ENCODE assay signal across 8 cellular contexts in genomic region chr10:50740351-50740688, GRCh38. TPM values are rescaled to one million over a fixed set of nuclear protein-coding genes. Genes with fewer than 3 reads are reported as not detected.
DNase-seq lines count a peak whose midpoint lies in the region; ATAC-seq and TF ChIP-seq lines count a peak whose summit lies in the region.

No MANE protein-coding gene starts in this region.

- no peaks in the 10 kb centered on the region for H3K27me3 Mint-ChIP-seq in activated T-helper 17 cell treated with anti-CD3 and anti-CD28 coated beads, Interleukin-2, amount 50 U/mL, for 72 hours
- peaks cover 21% of the 10 kb centered on the region for H3K27me3 Mint-ChIP-seq in osteocyte (ENCODE audit: unreplicated experiment)

- DNase-seq in NCI-H1105 treated with DMSO at 0.1 percent for 48 hours (lab: John Stamatoyannopoulos, UW) (peak; percentile 26), NCI-H1105 (lab: John Stamatoyannopoulos, UW) (no peak), HCT116 (ENCODE audit: low read depth, low spot score) (no peak), NCI-H146 treated with DMSO at 0.1 percent for 48 hours (lab: John Stamatoyannopoulos, UW; ENCODE audit: unreplicated experiment) (peak; percentile 27), osteocyte (ENCODE audit: extremely low spot score, unreplicated experiment) (no peak), AML-193 (lab: John Stamatoyannopoulos, UW) (no peak)

- no TSS peak for BruUV-seq in HCT116 (replicated peaks; lab: Mats Ljungman, UMichigan)

- H3K9ac ChIP-seq in HCT116 (ENCODE audit: low read length) = peak overlapping the region; percentile 71

- intact Hi-C loops in HCT116 (cut with micrococcal nuclease) = no loop called here

- peaks cover 10% of the 10 kb centered on the region for H3K79me2 ChIP-seq in HCT116 (ENCODE audit: insufficient read depth, low read length)

- no peaks in the 10 kb centered on the region for H3K9me3 Mint-ChIP-seq in activated T-helper 17 cell treated with anti-CD3 and anti-CD28 coated beads, Interleukin-2, amount 50 U/mL, for 72 hours
- no peaks in the 10 kb centered on the region for H3K9me3 Mint-ChIP-seq in osteocyte (ENCODE audit: unreplicated experiment)

- CTCF ChIA-PET in HCT116 (lab: Charles Lee) = no interaction called here

- peak overlapping the region; percentile 89 for H3K4me2 ChIP-seq in HCT116 (ENCODE audit: low read length)

- peak overlapping the region; percentile 75 for H3K27ac ChIP-seq in HCT116 (ENCODE audit: low read depth, low read length)
- H3K27ac ChIP-seq in gastroesophageal sphincter = peak overlapping the region; percentile 22 to 83 (median 81)

- no peak for TF ChIP-seq EP300 in gastroesophageal sphincter (IDR thresholded peaks at IDR 0.05)

- H3K36me3 ChIP-seq in HCT116 (ENCODE audit: control insufficient read depth in 1 of 2, insufficient read depth in 2 of 2, low read length in 2 of 2) (no peaks in the 10 kb centered on the region), gastroesophageal sphincter (no peaks in the 10 kb centered on the region)

- peak overlapping the region; percentile 96 for H3K27ac Mint-ChIP-seq in activated T-helper 17 cell treated with anti-CD3 and anti-CD28 coated beads, Interleukin-2, amount 50 U/mL, for 72 hours
- peak overlapping the region; percentile 97 for H3K27ac Mint-ChIP-seq in osteocyte (ENCODE audit: unreplicated experiment)

- TF ChIP-seq POLR2A in HCT116 (IDR thresholded peaks at IDR 0.05; ENCODE audit: borderline replicate concordance, extremely low read depth, insufficient read depth, insufficient read length) (no peak), gastroesophageal sphincter (IDR thresholded peaks at IDR 0.05) (no peak)

- peak overlapping the region; percentile 98 for H3K4me3 Mint-ChIP-seq in activated T-helper 17 cell treated with anti-CD3 and anti-CD28 coated beads, Interleukin-2, amount 50 U/mL, for 72 hours
- peak overlapping the region; percentile 86 for H3K4me3 Mint-ChIP-seq in osteocyte (ENCODE audit: unreplicated experiment)

- no peaks in the 10 kb centered on the region for H4K20me1 ChIP-seq in HCT116 (ENCODE audit: insufficient read depth)

- H3K36me3 Mint-ChIP-seq in activated T-helper 17 cell treated with anti-CD3 and anti-CD28 coated beads, Interleukin-2, amount 50 U/mL, for 72 hours (ENCODE audit: low read depth) = no peaks in the 10 kb centered on the region
- no peaks in the 10 kb centered on the region for H3K36me3 Mint-ChIP-seq in osteocyte (ENCODE audit: unreplicated experiment)

- POLR2A ChIA-PET in HCT116 (lab: Charles Lee) = no interaction called here

- H3K4me1 ChIP-seq in HCT116 (ENCODE audit: control insufficient read depth in 1 of 2, insufficient read depth in 2 of 2, low read length in 2 of 2) (peaks cover 0 to 6% of the 10 kb centered on the region in 2 experiments; a peak in 1 of 4 replicates), gastroesophageal sphincter (peaks cover 0 to 14% (median 0%) of the 10 kb centered on the region in 3 donors)

- TF ChIP-seq CTCF in HCT116 (IDR thresholded peaks at IDR 0.05 in 2 of 3, conservative IDR thresholded peaks at IDR 0.05 in 1 of 3; ENCODE audit: borderline replicate concordance in 1 of 3, insufficient read depth in 1 of 3, low read depth in 2 of 3, low read length in 2 of 3) (no peak), gastroesophageal sphincter (IDR thresholded peaks at IDR 0.05) (no peak), osteocyte (IDR thresholded peaks at IDR 0.05) (no peak)

- ATAC-seq in HCT116 = peak; percentile 39
- ATAC-seq in activated T-helper 17 cell treated with anti-CD3 and anti-CD28 coated beads, Interleukin-2, amount 50 U/mL, for 72 hours (replicated peaks) = peak; percentile 78
- peak; percentile 29 for ATAC-seq in gastroesophageal sphincter

- H3K4me1 Mint-ChIP-seq in activated T-helper 17 cell treated with anti-CD3 and anti-CD28 coated beads, Interleukin-2, amount 50 U/mL, for 72 hours = peaks cover 4% of the 10 kb centered on the region
- H3K4me1 Mint-ChIP-seq in osteocyte (ENCODE audit: unreplicated experiment) = peaks cover 10% of the 10 kb centered on the region

- no peaks in the 10 kb centered on the region for H3K9me2 ChIP-seq in HCT116 (ENCODE audit: insufficient read depth)

- RAD21 ChIA-PET in HCT116 (lab: Charles Lee; ENCODE audit: low non-redundant PET in 1 of 2, low total read pairs in 2 of 2, uncharacterized antibody in 2 of 2, unreplicated experiment in 2 of 2) = no interaction called here

- H3K9me3 ChIP-seq in HCT116 (ENCODE audit: control insufficient read depth in 1 of 2, insufficient read depth in 1 of 2, low read depth in 1 of 2, low read length in 2 of 2) = no peaks in the 10 kb centered on the region
- H3K9me3 ChIP-seq in gastroesophageal sphincter = no peaks in the 10 kb centered on the region

- H3K4me3 ChIP-seq in HCT116 (replicated peaks in 1 of 2; ENCODE audit: low read depth in 1 of 2, low read length in 2 of 2) = peak overlapping the region; percentile 69 to 87
- peak overlapping the region; percentile 77 to 94 for H3K4me3 ChIP-seq in gastroesophageal sphincter

- no peak for TF ChIP-seq RAD21 in HCT116 (IDR thresholded peaks at IDR 0.05; ENCODE audit: low read depth)

- peak overlapping the region; percentile 56 for H2AFZ ChIP-seq in HCT116 (ENCODE audit: low read depth, low read length, poor library complexity, severe bottlenecking)

- H3K27me3 ChIP-seq in HCT116 (ENCODE audit: insufficient read depth, low read length) (no peaks in the 10 kb centered on the region), gastroesophageal sphincter (no peaks in the 10 kb centered on the region)

- WGBS in gastroesophageal sphincter (ENCODE audit: low coverage in 1 of 2), 2 donors = 0 to 2% methylated on average over 5 to 8 of the region's 8 CpGs

TF ChIP-seq in HCT116, 20 proteins besides CTCF, POLR2A, EP300 and RAD21:
- TF ChIP-seq ZFX (IDR thresholded peaks at IDR 0.05) (no peak), CBX3 (IDR thresholded peaks at IDR 0.05; ENCODE audit: low read depth) (no peak), EZH2 (IDR thresholded peaks at IDR 0.05) (no peak), EGR1 (IDR thresholded peaks at IDR 0.05; ENCODE audit: low read depth) (no peak), POLR2AphosphoS5 (IDR thresholded peaks at IDR 0.05; ENCODE audit: low read depth, low read length) (no peak), JUND (IDR thresholded peaks at IDR 0.05) (no peak), ZBTB33 (IDR thresholded peaks at IDR 0.05; ENCODE audit: extremely low read depth, insufficient replicate concordance, low read length) (no peak), ZNF274 (IDR thresholded peaks at IDR 0.05; ENCODE audit: low read depth, low read length) (no peak), ELF1 (IDR thresholded peaks at IDR 0.05; ENCODE audit: borderline replicate concordance, low read depth) (no peak; the same call in 1 of the 2 replicates), TCF7L2 (IDR thresholded peaks at IDR 0.05; ENCODE audit: borderline replicate concordance, extremely low read depth, insufficient read depth, insufficient read length) (no peak), FOSL1 (IDR thresholded peaks at IDR 0.05; ENCODE audit: low read depth) (no peak), EZH2phosphoT487 (IDR thresholded peaks at IDR 0.05; ENCODE audit: borderline replicate concordance) (no peak), ATF3 (IDR thresholded peaks at IDR 0.05) (no peak), MAX (IDR thresholded peaks at IDR 0.05) (no peak)

RNA-seq across cellular contexts. Expression of gene ASAH2B, which starts 0.6 kb away (rescaled TPM):
- 10.8 TPM for total RNA-seq in HCT116 (2021; ENCODE audit: unreplicated experiment)
- 7.0 and 14.4 TPM in 2 replicates for polyA plus RNA-seq in HCT116 (2012)
- total RNA-seq in activated T-helper 17 cell treated with anti-CD3 and anti-CD28 coated beads, Interleukin-2, amount 50 U/mL, for 72 hours = 1 to 10 TPM; 2.0 to 2.5 TPM
- 1 to 10 TPM; 1.2 to 4.8 (median 3.9) TPM for total RNA-seq in gastroesophageal sphincter
- total RNA-seq in osteocyte = 3.0 and 3.8 TPM in 2 replicates

Comparison
In these comparisons a context has a peak if more than half of its experiments do, and no peak if none do; other contexts are left out.
1. DNase-seq: peak in NCI-H1105 treated with DMSO at 0.1 percent for 48 hours (single experiment) and NCI-H146 treated with DMSO at 0.1 percent for 48 hours (single experiment); none in NCI-H1105 (single experiment), HCT116 (single experiment), osteocyte (single experiment) and AML-193 (0 of 2).
2. Peak in every context shown above with its lines, with median percentiles within 50 percentile points of each other: ATAC-seq.